ENCODE assay signal across 8 cellular contexts in the genomic region with DNA sequence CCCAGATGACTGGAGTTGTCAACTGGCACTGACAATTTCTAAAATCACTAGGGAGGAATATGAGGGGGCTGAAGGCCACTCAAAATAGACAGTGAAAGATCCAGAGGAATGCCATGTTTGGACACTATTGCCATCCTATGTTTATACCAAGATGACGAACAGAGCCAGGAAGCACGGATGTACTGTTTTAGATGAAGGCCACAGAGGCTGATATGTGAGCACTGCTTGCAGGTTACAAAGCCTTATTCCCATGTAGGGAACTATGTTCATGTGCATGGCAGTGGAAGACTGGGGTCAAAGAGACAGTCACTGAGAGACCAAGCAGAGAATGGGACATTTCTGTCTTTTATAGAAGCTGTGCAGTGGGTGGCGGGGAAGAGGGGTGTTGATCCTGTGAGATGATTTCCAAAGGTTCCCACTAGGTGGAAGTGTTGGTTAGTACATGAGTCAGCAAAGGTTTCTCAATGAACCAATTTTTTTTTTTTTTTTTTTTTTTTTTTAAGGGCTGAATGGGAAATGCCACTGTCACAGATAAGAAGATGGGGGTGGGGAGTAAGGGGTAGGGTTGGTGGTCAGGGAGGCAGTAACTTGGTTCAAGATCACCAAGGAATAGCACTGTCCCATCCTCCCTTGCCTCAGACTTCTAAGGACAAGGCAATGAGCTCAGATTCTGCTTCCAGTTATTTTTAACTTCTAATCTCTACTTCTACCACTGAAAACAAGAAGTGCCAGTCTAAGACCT. TPM values are rescaled to one million over a fixed set of nuclear protein-coding genes. Genes with fewer than 3 reads are reported as not detected.
DNase-seq lines count a peak whose midpoint lies in the region; ATAC-seq and TF ChIP-seq lines count a peak whose summit lies in the region.

No MANE protein-coding gene starts in this region.

- POLR2A ChIA-PET in CD8-positive, alpha-beta memory T cell (lab: Charles Lee), result no interaction called here

- H3K36me3 Mint-ChIP-seq in CD8-positive, alpha-beta memory T cell, result no peaks in the 10 kb centered on the region

- H3K4me3 Mint-ChIP-seq in CD8-positive, alpha-beta memory T cell, result no peak overlapping the region

- H3K27ac ChIP-seq in right atrium auricular region (peak overlapping the region in 1 of 2 donors; percentile 32), gastrocnemius medialis (peak overlapping the region in 3 of 4 donors; percentile 8 to 32 (median 15))
- H3K27ac ChIP-seq in CD8-positive, alpha-beta memory T cell (ENCODE audit: low read depth, low read length), result no peak overlapping the region

- H3K9me3 Mint-ChIP-seq in CD8-positive, alpha-beta memory T cell, result peaks cover 0 to 2% (median 0%) of the 10 kb centered on the region in 5 donors

- in situ Hi-C loops in gastrocnemius medialis (cut with MboI; ENCODE audit: low sequenced_read_pairs in 4 of 4), result loop anchor here (5.0 to 25.0 kb wide), 7 partner anchors 314 to 1056 kb away; a partner anchor contains a TSS

- H3K36me3 ChIP-seq in adipocyte (ENCODE audit: control insufficient read depth, insufficient read depth, low read length, severe bottlenecking), result no peaks in the 10 kb centered on the region
- H3K36me3 ChIP-seq in right atrium auricular region, result no peaks in the 10 kb centered on the region
- no peaks in the 10 kb centered on the region for H3K36me3 ChIP-seq in gastrocnemius medialis
- no peaks in the 10 kb centered on the region for H3K36me3 ChIP-seq in CD8-positive, alpha-beta memory T cell (ENCODE audit: insufficient read depth, low read length)

- TF ChIP-seq CTCF in right atrium auricular region (IDR thresholded peaks at IDR 0.05), result peak; percentile 45 to 55
- peak; percentile 33 to 63 (median 53) for TF ChIP-seq CTCF in gastrocnemius medialis (IDR thresholded peaks at IDR 0.05 in 4 of 5, conservative IDR thresholded peaks at IDR 0.05 in 1 of 5)

- CTCF ChIA-PET in CD8-positive, alpha-beta memory T cell (lab: Charles Lee), result no interaction called here

- ATAC-seq in gastrocnemius medialis (peak; percentile 82 to 87), HG03521 (IDR thresholded peaks at IDR 0.05; ENCODE audit: unreplicated experiment) (no peak)

- H3K4me3 ChIP-seq in adipocyte (ENCODE audit: low read length), result no peak overlapping the region
- H3K4me3 ChIP-seq in right atrium auricular region, result no peak overlapping the region
- no peak overlapping the region for H3K4me3 ChIP-seq in gastrocnemius medialis
- H3K4me3 ChIP-seq in CD8-positive, alpha-beta memory T cell (ENCODE audit: low read length), result no peak overlapping the region

- H3K9me3 ChIP-seq in adipocyte (ENCODE audit: control insufficient read depth, low read length) (no peaks in the 10 kb centered on the region), right atrium auricular region (no peaks in the 10 kb centered on the region), gastrocnemius medialis (no peaks in the 10 kb centered on the region)
- no peaks in the 10 kb centered on the region for H3K9me3 ChIP-seq in CD8-positive, alpha-beta memory T cell (ENCODE audit: low read length)

- peaks cover 6 to 7% of the 10 kb centered on the region in 2 donors for H3K27me3 Mint-ChIP-seq in CD8-positive, alpha-beta memory T cell

- H3K9ac ChIP-seq in adipocyte (ENCODE audit: low read length), result peak overlapping the region; percentile 21

- TF ChIP-seq POLR2A in gastrocnemius medialis (IDR thresholded peaks at IDR 0.05), result no peak

- no peaks in the 10 kb centered on the region for H3K4me1 Mint-ChIP-seq in CD8-positive, alpha-beta memory T cell

- peak; percentile 6 for DNase-seq in A172 (ENCODE audit: low spot score)
- peak; percentile 2 for DNase-seq in GF-D8 (lab: John Stamatoyannopoulos, UW)
- peak; percentile 68 for DNase-seq in NCI-H1694 (lab: John Stamatoyannopoulos, UW)
- DNase-seq in adipocyte (ENCODE audit: low read depth), result peak; percentile 79
- DNase-seq in right atrium auricular region (ENCODE audit: low spot score), result no peak
- no peak for DNase-seq in gastrocnemius medialis
- DNase-seq in CD8-positive, alpha-beta memory T cell, result no peak

- intact Hi-C loops in gastrocnemius medialis (cut with DNase I; ENCODE audit: low total_unique reads), result loop anchor here (1.0 to 10.0 kb wide), 3 partner anchors 327 to 1044 kb away; a partner anchor contains a TSS

- peaks cover 3% of the 10 kb centered on the region for H3K27me3 ChIP-seq in adipocyte (replicated peaks; ENCODE audit: control insufficient read depth, insufficient read depth, low read length)
- no peaks in the 10 kb centered on the region for H3K27me3 ChIP-seq in right atrium auricular region
- no peaks in the 10 kb centered on the region for H3K27me3 ChIP-seq in gastrocnemius medialis
- no peaks in the 10 kb centered on the region for H3K27me3 ChIP-seq in CD8-positive, alpha-beta memory T cell (ENCODE audit: insufficient read depth, low read length, poor library complexity, severe bottlenecking)

- no peak overlapping the region for H3K27ac Mint-ChIP-seq in CD8-positive, alpha-beta memory T cell

- H3K4me1 ChIP-seq in adipocyte (ENCODE audit: control insufficient read depth, insufficient read depth, low read length), result peaks cover 29% of the 10 kb centered on the region
- peaks cover 0 to 15% of the 10 kb centered on the region in 2 donors for H3K4me1 ChIP-seq in right atrium auricular region
- peaks cover 3 to 8% of the 10 kb centered on the region in 2 donors for H3K4me1 ChIP-seq in gastrocnemius medialis
- H3K4me1 ChIP-seq in CD8-positive, alpha-beta memory T cell (ENCODE audit: insufficient read depth, low read length), result no peaks in the 10 kb centered on the region

RNA-seq across cellular contexts. Expression of a gene that starts 46.7 kb away (rescaled TPM):
- total RNA-seq in A172 (2014; rRNA removed; shearing (Covaris generic)), result 4.4 and 5.5 TPM in 2 replicates
- total RNA-seq in right atrium auricular region (10 to 100 TPM; 18.7 to 28.0 TPM), gastrocnemius medialis (10 to 100 TPM; 26.4 to 61.7 (median 38.4) TPM)
- under 1 TPM; 0.77 to 0.78 TPM for total RNA-seq in CD8-positive, alpha-beta memory T cell
- 0.53 TPM for polyA plus RNA-seq in CD8-positive, alpha-beta memory T cell

Comparison
In these comparisons a context has a peak if more than half of its experiments do, and no peak if none do; other contexts are left out.
1. DNase-seq: peak in A172 (single experiment), GF-D8 (single experiment), NCI-H1694 (single experiment) and adipocyte (single experiment); none in right atrium auricular region (single experiment), gastrocnemius medialis (0 of 2) and CD8-positive, alpha-beta memory T cell (0 of 5).